Comparison of ENCODE assay signal across 13 cellular contexts in the genomic region with DNA sequence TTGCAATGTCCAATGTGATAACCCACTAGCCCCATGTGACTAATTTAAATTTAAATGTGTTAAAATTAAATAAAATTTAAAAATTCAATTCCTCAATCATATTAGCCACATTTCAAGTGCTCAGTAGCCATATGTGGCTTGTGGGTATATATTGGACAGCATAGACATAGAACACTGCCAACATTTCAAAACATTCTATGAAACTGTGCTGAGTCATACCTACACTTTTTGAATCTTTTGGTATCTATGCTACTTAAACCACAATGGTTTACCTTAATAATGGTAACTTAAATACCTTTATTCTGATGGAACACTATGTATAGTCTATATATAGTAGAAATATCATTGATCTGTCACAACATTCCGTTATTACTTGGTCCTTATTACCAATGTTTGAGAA.
"Had no signal": no experiment of that assay in that cellular context is flagged by ENCODE, and none has a peak within 500 bp of the region (broad histone marks: within the 10 kb centered on the region; RNA-seq: fewer than 3 reads in every experiment).

No MANE protein-coding gene starts in this region.

- ATAC-seq: left ventricle myocardium superior, upper lobe of right lung had no signal

- H3K4me1 ChIP-seq: spleen, upper lobe of right lung had no signal

- H3K27me3 ChIP-seq: cardiac muscle cell, spleen, upper lobe of right lung had no signal

- H3K27ac ChIP-seq: cardiac muscle cell, spleen, upper lobe of right lung, VCaP had no signal

- H3K4me3 ChIP-seq: cardiac muscle cell, spleen, upper lobe of right lung had no signal

- DNase-seq: activated CD4-positive, CD25-positive, alpha-beta regulatory T cell treated with anti-CD3 and anti-CD28 coated beads, Interleukin-2, amount 50 U/mL, for 72 hours; activated CD8-positive, alpha-beta memory T cell treated with anti-CD3 and anti-CD28 coated beads for 24 hours; dermis blood vessel endothelial cell; effector memory CD4-positive, alpha-beta T cell; left ventricle myocardium superior; nephron progenitor cell; nucleus accumbens; retina; spleen; stimulated activated naive CD4-positive, alpha-beta T cell; upper lobe of right lung had no signal
